In genomic region chr1:87841332-87841731, GRCh38 we compare ENCODE assay signal across 1 cellular context.
TF ChIP-seq lines count a peak whose summit lies in the region.

No MANE protein-coding gene starts in this region.

TF ChIP-seq in A549, 52 proteins besides CTCF, POLR2A, EP300 and RAD21 (continued from another document):
- TF ChIP-seq HMGXB4 (CRISPR knock-in tag; IDR thresholded peaks at IDR 0.05; ENCODE audit: borderline replicate concordance), result no peak
